ENCODE assay signal across 21 cellular contexts in the genomic region with DNA sequence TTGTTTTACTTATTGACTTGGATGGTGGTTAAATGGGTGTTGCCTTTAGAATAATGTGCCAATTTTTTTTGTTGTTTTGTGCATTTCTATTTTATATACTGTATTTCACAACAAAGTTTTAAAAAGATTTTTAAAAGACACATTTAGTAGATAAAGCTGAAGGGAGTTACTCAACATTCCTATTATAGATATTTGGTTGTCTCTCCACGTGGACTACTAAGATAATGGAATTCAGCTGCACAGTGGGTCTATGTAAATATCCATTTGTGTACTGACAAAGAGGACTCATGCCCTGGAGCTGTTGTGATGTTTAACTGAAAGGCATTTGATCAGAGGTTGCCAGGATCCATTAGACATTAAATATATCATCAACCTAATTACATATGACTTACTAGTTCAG.
"Had no signal": no experiment of that assay in that cellular context is flagged by ENCODE, and none has a peak within 500 bp of the region (broad histone marks: within the 10 kb centered on the region; RNA-seq: fewer than 3 reads in every experiment).

No MANE protein-coding gene starts in this region.

- H3K27me3 ChIP-seq: esophagus squamous epithelium, gastrocnemius medialis, testis had no signal

- H3K9me3 ChIP-seq: esophagus squamous epithelium, gastrocnemius medialis, spleen, testis had no signal

- DNase-seq: activated CD4-positive, alpha-beta T cell treated with anti-CD3 and anti-CD28 coated beads, Interleukin-2, amount 10 ng/mL, durations not matched to agents 24 days and 14 days; activated CD8-positive, alpha-beta memory T cell treated with anti-CD3 and anti-CD28 coated beads, Interleukin-2, amount 10 ng/mL, durations not matched to agents 7 days and 5 days; activated CD8-positive, alpha-beta T cell treated with anti-CD3 and anti-CD28 coated beads for 36 hours; activated effector memory CD4-positive, alpha-beta T cell treated with anti-CD3 and anti-CD28 coated beads, Interleukin-2, amount 50 U/mL, for 16 hours; activated naive CD4-positive, alpha-beta T cell treated with anti-CD3 and anti-CD28 coated beads, Interleukin-2, amount 10 ng/mL, durations not matched to agents 7 days and 5 days; activated T-cell treated with anti-CD3 and anti-CD28 coated beads for 4 hours; amygdala; endodermal cell; esophagus squamous epithelium; gastrocnemius medialis; hypothalamus; left ventricle myocardium superior; mammary epithelial cell; naive thymus-derived CD8-positive, alpha-beta T cell; retina; spleen; stimulated activated CD4-positive, alpha-beta T cell treated with anti-CD3 and anti-CD28 coated beads, Interleukin-4, amount 100 ng/mL, for 1 hour; stimulated activated naive CD4-positive, alpha-beta T cell; testis had no signal

- H3K27ac ChIP-seq: coronary artery, esophagus squamous epithelium, gastrocnemius medialis, spleen, testis had no signal

- H3K4me1 ChIP-seq: gastrocnemius medialis, spleen, testis had no signal

- H3K36me3 ChIP-seq: esophagus squamous epithelium, gastrocnemius medialis, spleen had no signal

- ATAC-seq: activated CD8-positive, alpha-beta memory T cell treated with anti-CD3 and anti-CD28 coated beads, Interleukin-2, amount 10 ng/mL, durations not matched to agents 7 days and 5 days; activated CD8-positive, alpha-beta T cell treated with anti-CD3 and anti-CD28 coated beads for 36 hours; gastrocnemius medialis; left ventricle myocardium superior; naive thymus-derived CD8-positive, alpha-beta T cell had no signal

- FAIRE-seq: bronchial epithelial cell had no signal

- H3K4me3 ChIP-seq: coronary artery, esophagus squamous epithelium, gastrocnemius medialis, spleen, testis had no signal
